In genomic region chr15:29563112-29563511, GRCh38 we compare ENCODE assay signal across 23 cellular contexts.
"Had no signal": no experiment of that assay in that cellular context is flagged by ENCODE, and none has a peak within 500 bp of the region (broad histone marks: within the 10 kb centered on the region; RNA-seq: fewer than 3 reads in every experiment).

No MANE protein-coding gene starts in this region.

- H3K4me1 ChIP-seq: colonic mucosa, esophagus muscularis mucosa, esophagus squamous epithelium, foreskin keratinocyte, gastrocnemius medialis, gastroesophageal sphincter, heart left ventricle, heart right ventricle had no signal

- H3K27ac ChIP-seq: colonic mucosa, coronary artery, dorsolateral prefrontal cortex, epithelial cell of prostate, esophagus muscularis mucosa, esophagus squamous epithelium, foreskin keratinocyte, gastrocnemius medialis, gastroesophageal sphincter, heart left ventricle, heart right ventricle had no signal

- H3K9me3 ChIP-seq: colonic mucosa, esophagus squamous epithelium, gastrocnemius medialis had no signal

- H3K36me3 ChIP-seq: colonic mucosa, esophagus muscularis mucosa, esophagus squamous epithelium, gastrocnemius medialis, gastroesophageal sphincter, heart left ventricle, heart right ventricle had no signal

- H3K4me3 ChIP-seq: colonic mucosa, coronary artery, dorsolateral prefrontal cortex, esophagus muscularis mucosa, esophagus squamous epithelium, gastrocnemius medialis, gastroesophageal sphincter, heart left ventricle, heart right ventricle had no signal

- DNase-seq: colonic mucosa; cortex of kidney; dermis blood vessel endothelial cell; dorsolateral prefrontal cortex; effector CD4-positive, alpha-beta T cell; effector CD8-positive, alpha-beta T cell; effector memory CD4-positive, alpha-beta T cell; effector memory CD8-positive, alpha-beta T cell; endodermal cell; erythroblast; esophagus squamous epithelium; foreskin fibroblast; foreskin keratinocyte; foreskin melanocyte; gastrocnemius medialis; glutamatergic neuron; head of caudate nucleus; heart left ventricle; heart right ventricle had no signal
